ENCODE assay signal across 8 cellular contexts in genomic region chr13:98842858-98843481, GRCh38.
DNase-seq lines count a peak whose midpoint lies in the region; ATAC-seq lines count a peak whose summit lies in the region.

No MANE protein-coding gene starts in this region.

- no peaks in the 10 kb centered on the region for H3K9me3 Mint-ChIP-seq in activated CD8-positive, alpha-beta memory T cell treated with anti-CD3 and anti-CD28 coated beads, Interleukin-2, amount 10 ng/mL, durations not matched to agents 7 days and 5 days (ENCODE audit: low read depth)
- no peaks in the 10 kb centered on the region for H3K9me3 Mint-ChIP-seq in stimulated activated naive CD8-positive, alpha-beta T cell treated with anti-CD3 and anti-CD28 coated beads, Interleukin-15, amount 100 ng/mL, for 72 hours

- no peak overlapping the region for H3K4me3 ChIP-seq in NT2/D1 (ENCODE audit: insufficient read length, low read depth)

- H3K27ac Mint-ChIP-seq in activated CD8-positive, alpha-beta memory T cell treated with anti-CD3 and anti-CD28 coated beads, Interleukin-2, amount 10 ng/mL, durations not matched to agents 7 days and 5 days, result peak overlapping the region; percentile 29
- H3K27ac Mint-ChIP-seq in stimulated activated naive CD8-positive, alpha-beta T cell treated with anti-CD3 and anti-CD28 coated beads, Interleukin-15, amount 100 ng/mL, for 72 hours, result no peak overlapping the region

- H3K27me3 Mint-ChIP-seq in activated CD8-positive, alpha-beta memory T cell treated with anti-CD3 and anti-CD28 coated beads, Interleukin-2, amount 10 ng/mL, durations not matched to agents 7 days and 5 days, result no peaks in the 10 kb centered on the region
- H3K27me3 Mint-ChIP-seq in stimulated activated naive CD8-positive, alpha-beta T cell treated with anti-CD3 and anti-CD28 coated beads, Interleukin-15, amount 100 ng/mL, for 72 hours, result no peaks in the 10 kb centered on the region

- DNase-seq in DMS114 treated with DMSO at 0.1 percent for 48 hours (lab: John Stamatoyannopoulos, UW; ENCODE audit: unreplicated experiment) (peak; percentile 46), HS-27A (ENCODE audit: low read depth) (peak; percentile 5), NT2/D1 (ENCODE audit: low read depth, low spot score) (peak; percentile 78), epidermal melanocyte (ENCODE audit: insufficient read length, low spot score) (peak; percentile 61), myocyte (ENCODE audit: low read depth) (peak; percentile 70)
- peak; percentile 78 for DNase-seq in activated CD8-positive, alpha-beta memory T cell treated with anti-CD3 and anti-CD28 coated beads, Interleukin-2, amount 10 ng/mL, durations not matched to agents 7 days and 5 days
- peak; percentile 45 to 59 for DNase-seq in stimulated activated naive CD8-positive, alpha-beta T cell treated with anti-CD3 and anti-CD28 coated beads, Interleukin-15, amount 100 ng/mL, for 72 hours

- H3K36me3 ChIP-seq in NT2/D1 (ENCODE audit: insufficient read depth, insufficient read length, low read length), result no peaks in the 10 kb centered on the region

- no peak overlapping the region for H3K4me3 Mint-ChIP-seq in activated CD8-positive, alpha-beta memory T cell treated with anti-CD3 and anti-CD28 coated beads, Interleukin-2, amount 10 ng/mL, durations not matched to agents 7 days and 5 days
- H3K4me3 Mint-ChIP-seq in stimulated activated naive CD8-positive, alpha-beta T cell treated with anti-CD3 and anti-CD28 coated beads, Interleukin-15, amount 100 ng/mL, for 72 hours, result no peak overlapping the region

- H3K27me3 ChIP-seq in NT2/D1 (ENCODE audit: insufficient read depth, insufficient read length), result no peaks in the 10 kb centered on the region

- H3K9ac ChIP-seq in NT2/D1 (ENCODE audit: insufficient read length, low read depth), result no peak overlapping the region

- CTCF ChIA-PET in activated CD8-positive, alpha-beta memory T cell treated with anti-CD3 and anti-CD28 coated beads, Interleukin-2, amount 10 ng/mL, durations not matched to agents 7 days and 5 days (lab: Charles Lee), result interaction anchor here (0.7 to 2.4 kb wide), 23 partner anchors 8 to 398 kb away, joined by 3 to 11 read pairs (median 3); no protein-coding TSS in a partner anchor

- H3K4me1 Mint-ChIP-seq in activated CD8-positive, alpha-beta memory T cell treated with anti-CD3 and anti-CD28 coated beads, Interleukin-2, amount 10 ng/mL, durations not matched to agents 7 days and 5 days, result peaks cover 6% of the 10 kb centered on the region
- H3K4me1 Mint-ChIP-seq in stimulated activated naive CD8-positive, alpha-beta T cell treated with anti-CD3 and anti-CD28 coated beads, Interleukin-15, amount 100 ng/mL, for 72 hours, result peaks cover 6% of the 10 kb centered on the region

- peaks cover 3% of the 10 kb centered on the region for H3K4me1 ChIP-seq in NT2/D1 (ENCODE audit: insufficient read depth, insufficient read length)

- H3K9me3 ChIP-seq in NT2/D1 (ENCODE audit: insufficient read depth, low read length), result no peaks in the 10 kb centered on the region

- ATAC-seq in GM21390 (IDR thresholded peaks at IDR 0.05; ENCODE audit: unreplicated experiment), result peak; percentile 81
- ATAC-seq in activated CD8-positive, alpha-beta memory T cell treated with anti-CD3 and anti-CD28 coated beads, Interleukin-2, amount 10 ng/mL, durations not matched to agents 7 days and 5 days, result peak; percentile 75
- peak; percentile 82 for ATAC-seq in stimulated activated naive CD8-positive, alpha-beta T cell treated with anti-CD3 and anti-CD28 coated beads, Interleukin-15, amount 100 ng/mL, for 72 hours

- H3K36me3 Mint-ChIP-seq in activated CD8-positive, alpha-beta memory T cell treated with anti-CD3 and anti-CD28 coated beads, Interleukin-2, amount 10 ng/mL, durations not matched to agents 7 days and 5 days, result peaks cover 9% of the 10 kb centered on the region

Comparison
In these comparisons a context has a peak if more than half of its experiments do, and no peak if none do; other contexts are left out.
1. DNase-seq: peak in every context shown above with its lines; median percentile 78 in NT2/D1; 78 in activated CD8-positive, alpha-beta memory T cell treated with anti-CD3 and anti-CD28 coated beads, Interleukin-2, amount 10 ng/mL, durations not matched to agents 7 days and 5 days; 70 in myocyte; 61 in epidermal melanocyte; 52 in stimulated activated naive CD8-positive, alpha-beta T cell treated with anti-CD3 and anti-CD28 coated beads, Interleukin-15, amount 100 ng/mL, for 72 hours; 46 in DMS114 treated with DMSO at 0.1 percent for 48 hours; 5 in HS-27A.